In the genomic region with DNA sequence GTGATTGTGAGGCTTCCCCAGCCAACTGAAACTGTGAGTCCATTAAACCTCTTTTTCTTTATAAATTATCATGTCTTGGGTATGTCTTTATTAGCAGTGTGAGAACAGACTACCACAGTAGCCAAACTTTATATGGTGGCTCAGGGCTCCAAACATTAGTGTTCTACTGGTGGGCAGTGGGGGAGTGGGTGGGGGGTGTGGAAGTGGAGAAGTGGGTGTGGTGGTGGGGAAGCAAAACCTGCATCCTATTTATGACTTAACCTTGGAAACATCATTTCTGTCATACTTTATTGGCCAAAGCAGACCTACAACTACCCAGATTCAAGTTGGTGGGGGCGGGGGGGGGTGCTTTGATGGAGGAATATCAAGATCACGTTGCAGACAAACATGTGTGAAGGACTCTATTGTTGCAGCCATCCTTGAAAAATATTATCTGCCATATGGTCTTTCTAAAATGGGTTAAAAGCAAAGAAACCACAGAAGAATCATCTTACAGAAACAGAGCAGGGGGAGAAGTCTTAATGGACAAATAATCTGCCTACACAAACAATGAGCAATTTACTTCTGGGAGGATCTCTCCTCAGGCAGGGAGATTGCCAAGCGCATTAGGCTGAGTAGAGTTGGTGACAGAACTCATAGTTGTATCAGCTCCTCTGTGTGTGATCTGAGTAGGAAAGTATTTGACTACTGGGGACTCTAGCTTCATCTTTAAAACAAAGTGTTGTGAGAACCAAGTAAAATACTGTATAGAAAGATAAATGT, we compare ENCODE assay signal across 9 cellular contexts. TPM values are rescaled to one million over a fixed set of nuclear protein-coding genes. Genes with fewer than 3 reads are reported as not detected.
A peak's percentile ranks its signal among the peaks of the same experiment; 100 is the strongest.
DNase-seq lines count a peak whose midpoint lies in the region; ATAC-seq and TF ChIP-seq lines count a peak whose summit lies in the region.
"Had no signal": no experiment of that assay in that cellular context is flagged by ENCODE, and none has a peak within 500 bp of the region (broad histone marks: within the 10 kb centered on the region; RNA-seq: fewer than 3 reads in every experiment).

No MANE protein-coding gene starts in this region.

- H3K4me2 ChIP-seq in GM23248 (ENCODE audit: unreplicated experiment): peak overlapping the region; percentile 100

- H3F3A ChIP-seq in GM23248 (ENCODE audit: insufficient read depth): peaks cover 12% of the 10 kb centered on the region

- H3K79me2 ChIP-seq in ACC112 (ENCODE audit: control insufficient read depth, insufficient read depth, low read length, unreplicated experiment) (peaks cover 28% of the 10 kb centered on the region), GM23248 (ENCODE audit: insufficient read depth) (peaks cover 37% of the 10 kb centered on the region)

- H3K27me3 Mint-ChIP-seq in activated CD4-positive, alpha-beta memory T cell treated with anti-CD3 and anti-CD28 coated beads for 36 hours: peaks cover 1% of the 10 kb centered on the region
- H3K27me3 Mint-ChIP-seq in immature natural killer cell (ENCODE audit: low read depth in 3 of 3): peaks cover 7 to 9% (median 8%) of the 10 kb centered on the region in 3 donors

- H3K4me1 Mint-ChIP-seq in activated CD4-positive, alpha-beta memory T cell treated with anti-CD3 and anti-CD28 coated beads for 36 hours (ENCODE audit: low read depth): peaks cover 25% of the 10 kb centered on the region
- H3K4me1 Mint-ChIP-seq in immature natural killer cell: peaks cover 31 to 42% of the 10 kb centered on the region in 2 donors

- no peaks in the 10 kb centered on the region for H3K9me3 ChIP-seq in GM23248 (ENCODE audit: low read depth)
- H3K9me3 ChIP-seq: stomach had no signal

- in situ Hi-C loops in GM23248 (cut with MboI) (no loop called here), GM13976 (cut with MboI; ENCODE audit: low sequenced_read_pairs, unreplicated experiment) (no loop called here)

- H3K9ac ChIP-seq in GM23248: peak overlapping the region; percentile 99

- no peaks in the 10 kb centered on the region for H4K20me1 ChIP-seq in GM23248 (ENCODE audit: insufficient read depth)

- no peaks in the 10 kb centered on the region for H3K9me3 Mint-ChIP-seq in activated CD4-positive, alpha-beta memory T cell treated with anti-CD3 and anti-CD28 coated beads for 36 hours
- H3K9me3 Mint-ChIP-seq in immature natural killer cell: no peaks in the 10 kb centered on the region

- peak overlapping the region; percentile 92 for H3K4me3 Mint-ChIP-seq in activated CD4-positive, alpha-beta memory T cell treated with anti-CD3 and anti-CD28 coated beads for 36 hours
- H3K4me3 Mint-ChIP-seq in immature natural killer cell: peak overlapping the region; percentile 65 to 99 (median 97)

- H3K36me3 Mint-ChIP-seq in activated CD4-positive, alpha-beta memory T cell treated with anti-CD3 and anti-CD28 coated beads for 36 hours: peaks cover 14% of the 10 kb centered on the region
- H3K36me3 Mint-ChIP-seq in immature natural killer cell: peaks cover 0 to 11% (median 8%) of the 10 kb centered on the region in 3 donors

- H3K27ac Mint-ChIP-seq in activated CD4-positive, alpha-beta memory T cell treated with anti-CD3 and anti-CD28 coated beads for 36 hours: peak overlapping the region; percentile 98
- peak overlapping the region; percentile 94 to 98 (median 96) for H3K27ac Mint-ChIP-seq in immature natural killer cell

- H3K9me2 ChIP-seq in GM23248 (ENCODE audit: insufficient read depth): no peaks in the 10 kb centered on the region

- DNase-seq in GM23248 (peak; percentile 70), immature natural killer cell (no peak), GM13976 (ENCODE audit: low spot score) (no peak), head of caudate nucleus (no peak)
- no peak for DNase-seq in activated CD4-positive, alpha-beta memory T cell treated with anti-CD3 and anti-CD28 coated beads for 36 hours
- no peak for DNase-seq in activated CD4-positive, CD25-positive, alpha-beta regulatory T cell (lab: John Stamatoyannopoulos, UW)
- DNase-seq: stomach had no signal

- H3K27ac ChIP-seq in ACC112 (ENCODE audit: low read depth, low read length) (no peak overlapping the region), GM23248 (peak overlapping the region; percentile 88)

- peak overlapping the region; percentile 98 for H2AFZ ChIP-seq in ACC112 (ENCODE audit: low read length, unreplicated experiment)
- H2AFZ ChIP-seq in GM23248: peak overlapping the region; percentile 93

- no peak for ATAC-seq in HG03175 (IDR thresholded peaks at IDR 0.05; ENCODE audit: unreplicated experiment)

- H3K4me1 ChIP-seq in ACC112 (ENCODE audit: control insufficient read depth, insufficient read depth, low read length, unreplicated experiment): peaks cover 13% of the 10 kb centered on the region
- peaks cover 19% of the 10 kb centered on the region for H3K4me1 ChIP-seq in GM23248 (ENCODE audit: insufficient read depth)

- POLR2A ChIA-PET in activated CD4-positive, alpha-beta memory T cell treated with anti-CD3 and anti-CD28 coated beads for 36 hours (lab: Charles Lee): no interaction called here

- H3K27me3 ChIP-seq in ACC112 (ENCODE audit: insufficient read depth, low read length) (peaks cover 12% of the 10 kb centered on the region), GM23248 (replicated peaks; ENCODE audit: insufficient read depth) (peaks cover 14% of the 10 kb centered on the region)

- WGBS in GM23248 (ENCODE audit: low coverage in 1 of 2, low lambda C conversion rate in 2 of 2, missing lambda C conversion rate in 2 of 2), 2 experiments: 31 to 32% methylated on average over 3 of the region's 3 CpGs

- peaks cover 8% of the 10 kb centered on the region for H3K36me3 ChIP-seq in ACC112 (ENCODE audit: insufficient read depth, low read length)
- H3K36me3 ChIP-seq in GM23248 (ENCODE audit: low read depth): peaks cover 8% of the 10 kb centered on the region

- no peak for TF ChIP-seq CTCF in GM13976 (IDR thresholded peaks at IDR 0.05; ENCODE audit: borderline replicate concordance, control extremely low read depth, extremely low read depth, insufficient read depth, missing control alignments)

- H3K4me3 ChIP-seq in ACC112 (ENCODE audit: low read depth, low read length) (peak overlapping the region; percentile 97), GM23248 (peak overlapping the region; percentile 100)

- CTCF ChIA-PET in activated CD4-positive, alpha-beta memory T cell treated with anti-CD3 and anti-CD28 coated beads for 36 hours (lab: Charles Lee): interaction anchor here (0.8 to 1.8 kb wide), 2 partner anchors 8 to 13 kb away, joined by 4 to 15 read pairs; no protein-coding TSS in a partner anchor

- intact Hi-C loops in activated CD4-positive, alpha-beta memory T cell treated with anti-CD3 and anti-CD28 coated beads for 36 hours (cut with micrococcal nuclease): loop anchor here (2.0 to 10.0 kb wide), 2 partner anchors 363 to 1379 kb away; a partner anchor contains a TSS
- intact Hi-C loops in head of caudate nucleus (cut with DNase I): loop anchor here (2.0 to 5.0 kb wide), 2 partner anchors 77 to 828 kb away; a partner anchor contains a TSS

RNA-seq across cellular contexts. Expression of a gene that starts 1.4 kb away (rescaled TPM):
- total RNA-seq in GM23248 (2014; rRNA removed; shearing (Covaris generic)): 73.7 and 96.5 TPM in 2 replicates
- polyA plus RNA-seq in GM23248 (2016; fragmentation: Nextera tagmentation; extraction: Ambion mirVana): 97.0 and 108 TPM in 2 replicates
- 10 to 100 TPM; 44.0 to 47.0 TPM for total RNA-seq in activated CD4-positive, alpha-beta memory T cell treated with anti-CD3 and anti-CD28 coated beads for 36 hours
- 10 to 100 TPM; 65.3 to 90.6 (median 70.0) TPM for polyA plus RNA-seq in immature natural killer cell
